11 cellular contexts compared by ENCODE assay signal in the genomic region with DNA sequence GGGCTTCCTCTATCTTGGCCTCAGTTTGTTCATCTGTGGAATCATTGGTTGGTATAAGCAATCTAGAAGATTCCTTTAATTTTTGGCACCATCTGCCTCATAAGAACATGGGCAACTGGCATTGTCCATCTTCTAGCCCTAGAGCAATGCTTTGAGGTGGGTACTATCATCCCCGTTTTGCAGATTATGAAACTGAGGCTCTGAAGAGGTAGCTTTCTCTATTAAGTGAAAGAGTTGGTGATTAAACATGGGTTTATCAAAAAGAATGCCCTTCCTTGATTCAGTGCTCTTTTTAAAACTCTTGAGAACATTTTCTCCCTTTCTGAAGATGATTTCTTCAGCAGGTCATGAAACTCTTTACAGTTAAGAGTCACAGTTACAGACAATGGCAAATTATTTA.
"Had no signal": no experiment of that assay in that cellular context is flagged by ENCODE, and none has a peak within 500 bp of the region (broad histone marks: within the 10 kb centered on the region; RNA-seq: fewer than 3 reads in every experiment).

No MANE protein-coding gene starts in this region.

- H3K9me3 ChIP-seq: HAP-1 had no signal

- ATAC-seq: GM23338, HCT116 had no signal

- H3K4me2 ChIP-seq: GM23338 had no signal

- H3K4me3 ChIP-seq: GM23248, GM23338, HAP-1 had no signal

- DNase-seq: GM23248, GOT3, H7, H9, HCEC 1CT, HFFc6 had no signal

- H3K27ac ChIP-seq: GM23248 had no signal

- H3K36me3 ChIP-seq: HAP-1 had no signal

- H3K4me1 ChIP-seq: HAP-1 had no signal

- H3K9ac ChIP-seq: GM23248 had no signal

- FAIRE-seq: H1, H54 had no signal

- H2AFZ ChIP-seq: GM23248 had no signal
